Comparison of ENCODE assay signal across 8 cellular contexts in genomic region chr20:50540620-50541605, GRCh38. TPM values are rescaled to one million over a fixed set of nuclear protein-coding genes. Genes with fewer than 3 reads are reported as not detected.
DNase-seq lines count a peak whose midpoint lies in the region; ATAC-seq, FAIRE-seq and TF ChIP-seq lines count a peak whose summit lies in the region.

No MANE protein-coding gene starts in this region.

- peaks cover 46% of the 10 kb centered on the region for H3K4me1 ChIP-seq in Caco-2
- H3K4me1 ChIP-seq in small intestine (ENCODE audit: control insufficient read depth in 2 of 2, insufficient read depth in 1 of 2, low read depth in 1 of 2, low read length in 1 of 2), result peaks cover 0 to 16% of the 10 kb centered on the region in 2 donors

- peak overlapping the region; percentile 34 for H3K27ac ChIP-seq in HL-60 (replicated peaks)
- peak overlapping the region in 1 of 2 donors; percentile 79 for H3K27ac ChIP-seq in small intestine (ENCODE audit: low read depth in 1 of 2, low read length in 1 of 2)

- H3K9me3 ChIP-seq in Caco-2 (no peaks in the 10 kb centered on the region), small intestine (ENCODE audit: control insufficient read depth, low read depth) (no peaks in the 10 kb centered on the region)

- no TSS peak for BruUV-seq in Caco-2 (replicated peaks; lab: Mats Ljungman, UMichigan)

- H3K27ac Mint-ChIP-seq in Caco-2 (ENCODE audit: unreplicated experiment) (peak overlapping the region; percentile 14), natural killer cell (peak overlapping the region; percentile 46 to 62)

- H3K4me3 ChIP-seq in Caco-2 (ENCODE audit: low read depth, low read length), result no peak overlapping the region
- H3K4me3 ChIP-seq in HL-60 (replicated peaks; ENCODE audit: insufficient read depth, low read length), result no peak overlapping the region
- no peak overlapping the region for H3K4me3 ChIP-seq in choroid plexus epithelial cell (ENCODE audit: low read depth, low read length)
- no peak overlapping the region for H3K4me3 ChIP-seq in small intestine (ENCODE audit: low read depth in 1 of 2, low read length in 2 of 2)

- WGBS in small intestine, 3 donors, result 73 to 87% (median 77%) methylated on average over 14 of the region's 14 CpGs

- DNase-seq in Caco-2 (peak; percentile 55 to 84), HL-60 (ENCODE audit: low read depth in 1 of 2, low spot score in 1 of 2) (no peak), choroid plexus epithelial cell (ENCODE audit: low read depth) (peak; percentile 99), natural killer cell (no peak), small intestine (no peak)
- DNase-seq in activated CD4-positive, alpha-beta T cell treated with anti-CD3 and anti-CD28 coated beads for 1 hour, result no peak
- DNase-seq in stimulated activated CD4-positive, alpha-beta T cell treated with anti-CD3 and anti-CD28 coated beads, Interleukin-4, amount 100 ng/mL, for 4 hours, result no peak

- H3K36me3 Mint-ChIP-seq in Caco-2 (ENCODE audit: insufficient read depth, unreplicated experiment), result no peaks in the 10 kb centered on the region
- H3K36me3 Mint-ChIP-seq in natural killer cell, result no peaks in the 10 kb centered on the region

- no peaks in the 10 kb centered on the region for H3K27me3 ChIP-seq in Caco-2 (replicated peaks; ENCODE audit: control insufficient read depth, insufficient read depth, low read length)
- no peaks in the 10 kb centered on the region for H3K27me3 ChIP-seq in HL-60 (ENCODE audit: insufficient read depth, poor library complexity, severe bottlenecking)
- H3K27me3 ChIP-seq in small intestine (ENCODE audit: control insufficient read depth in 2 of 2, insufficient read depth in 2 of 2, low read length in 2 of 2), result no peaks in the 10 kb centered on the region

- peak overlapping the region; percentile 17 for H3K4me3 Mint-ChIP-seq in Caco-2 (ENCODE audit: unreplicated experiment)
- H3K4me3 Mint-ChIP-seq in natural killer cell, result no peak overlapping the region

- ATAC-seq in natural killer cell, result peak in 1 of 3 donors; percentile 28
- ATAC-seq in HG03354 (IDR thresholded peaks at IDR 0.05; ENCODE audit: poor library complexity, severe bottlenecking, unreplicated experiment), result no peak

- intact Hi-C loops in Caco-2 (cut with micrococcal nuclease; ENCODE audit: unreplicated experiment), result no loop called here
- intact Hi-C loops in natural killer cell (cut with micrococcal nuclease), result no loop called here

- H3K4me1 Mint-ChIP-seq in Caco-2 (ENCODE audit: low read depth, unreplicated experiment) (peaks cover 33% of the 10 kb centered on the region), natural killer cell (peaks cover 61 to 63% of the 10 kb centered on the region in 2 donors)

- CTCF ChIA-PET in Caco-2 (lab: Charles Lee), result interaction anchor here (0.7 to 1.2 kb wide), 3 partner anchors 16 to 100 kb away, joined by 3 to 4 read pairs (median 4); no protein-coding TSS in a partner anchor

- no peak for FAIRE-seq in small intestine (lab: Jason Lieb, UNC)

- no peaks in the 10 kb centered on the region for H3K9me3 Mint-ChIP-seq in Caco-2 (ENCODE audit: unreplicated experiment)
- H3K9me3 Mint-ChIP-seq in natural killer cell, result no peaks in the 10 kb centered on the region

- POLR2A ChIA-PET in Caco-2 (lab: Charles Lee), result no interaction called here

- H3K36me3 ChIP-seq in Caco-2 (ENCODE audit: control insufficient read depth, insufficient read depth, low read length), result no peaks in the 10 kb centered on the region
- H3K36me3 ChIP-seq in small intestine (ENCODE audit: control insufficient read depth in 2 of 2, insufficient read depth in 2 of 2, low read length in 2 of 2), result no peaks in the 10 kb centered on the region

- no peaks in the 10 kb centered on the region for H3K27me3 Mint-ChIP-seq in Caco-2 (ENCODE audit: insufficient read depth, unreplicated experiment)
- H3K27me3 Mint-ChIP-seq in natural killer cell (ENCODE audit: low read depth in 2 of 2), result no peaks in the 10 kb centered on the region

- TF ChIP-seq CTCF in Caco-2 (IDR thresholded peaks at IDR 0.05; ENCODE audit: insufficient read depth in 1 of 2, low read depth in 1 of 2, low read length in 1 of 2, severe bottlenecking in 1 of 2, unreplicated experiment in 1 of 2) (no peak), HL-60 (IDR thresholded peaks at IDR 0.05; ENCODE audit: insufficient read depth, low read length) (no peak), choroid plexus epithelial cell (conservative IDR thresholded peaks at IDR 0.05; ENCODE audit: low read depth, low read length) (peak; percentile 2), natural killer cell (IDR thresholded peaks at IDR 0.05) (no peak)

RNA-seq across cellular contexts. Expression of gene PTPN1, which starts 30.7 kb away (rescaled TPM):
- total RNA-seq in Caco-2 (2022), result 65.0 and 65.2 TPM in 2 replicates
- 10 to 100 TPM; 52.9 to 64.5 (median 58.3) TPM for total RNA-seq in natural killer cell
- 10 to 100 TPM in 1 of 3 donors, 1 to 10 TPM in 2; 6.5 to 16.6 (median 8.6) TPM for polyA plus RNA-seq in small intestine

Comparison
In these comparisons a context has a peak if more than half of its experiments do, and no peak if none do; other contexts are left out.
1. DNase-seq: peak in Caco-2 (2 of 2) and choroid plexus epithelial cell (single experiment); none in HL-60 (0 of 2), natural killer cell (single experiment), small intestine (single experiment), activated CD4-positive, alpha-beta T cell treated with anti-CD3 and anti-CD28 coated beads for 1 hour (single experiment) and stimulated activated CD4-positive, alpha-beta T cell treated with anti-CD3 and anti-CD28 coated beads, Interleukin-4, amount 100 ng/mL, for 4 hours (0 of 2).